ENCODE assay signal across 21 cellular contexts in the genomic region with DNA sequence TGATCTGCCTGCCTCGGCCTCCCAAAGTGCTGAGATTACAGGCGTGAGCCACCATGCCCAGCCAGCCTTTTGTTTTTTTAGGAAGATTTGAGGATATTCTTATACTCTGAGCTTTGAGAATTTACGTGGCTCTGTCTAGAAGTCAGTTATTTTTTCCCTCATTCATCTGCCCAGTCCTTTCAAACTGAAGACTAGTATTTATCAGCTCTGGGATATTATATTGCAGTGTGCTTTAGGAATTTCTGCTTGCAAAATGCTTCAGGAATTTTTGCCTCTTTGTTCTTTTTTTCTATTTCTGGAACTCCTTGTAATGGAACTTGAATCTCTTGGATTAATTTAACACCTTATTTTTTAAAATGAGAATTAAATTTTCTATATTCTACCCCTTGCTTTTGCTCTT. TPM values are rescaled to one million over a fixed set of nuclear protein-coding genes. Genes with fewer than 3 reads are reported as not detected.
A peak's percentile ranks its signal among the peaks of the same experiment; 100 is the strongest.
DNase-seq lines count a peak whose midpoint lies in the region; ATAC-seq and TF ChIP-seq lines count a peak whose summit lies in the region.
"Had no signal": no experiment of that assay in that cellular context is flagged by ENCODE, and none has a peak within 500 bp of the region (broad histone marks: within the 10 kb centered on the region; RNA-seq: fewer than 3 reads in every experiment).

No MANE protein-coding gene starts in this region.

- intact Hi-C loops in A673 (cut with micrococcal nuclease; ENCODE audit: unreplicated experiment) (no loop called here), sciatic nerve (cut with DNase I) (no loop called here)

- peaks cover 43% of the 10 kb centered on the region for H3K4me1 ChIP-seq in A673 (ENCODE audit: insufficient read depth, low read length, poor library complexity, severe bottlenecking)

- no peaks in the 10 kb centered on the region for H3K36me3 ChIP-seq in A673 (ENCODE audit: insufficient read depth, low read length, poor library complexity, severe bottlenecking)
- H3K36me3 ChIP-seq: brain microvascular endothelial cell, left lung had no signal

- CTCF ChIA-PET in A673 (lab: Charles Lee) = no interaction called here
- CTCF ChIA-PET in RWPE1 (lab: Yijun Ruan, JAX) = interaction anchor here (0.7 kb wide), 2 partner anchors 14 to 807 kb away, joined by 3 to 5 read pairs; no protein-coding TSS in a partner anchor

- no peak for DNase-seq in A673 (ENCODE audit: low spot score)
- no peak for DNase-seq in RWPE1 (ENCODE audit: low spot score)
- DNase-seq in fibroblast of the aortic adventitia (ENCODE audit: low read depth) = peak; percentile 57
- no peak for DNase-seq in sciatic nerve (ENCODE audit: low spot score)
- DNase-seq in NCI-H82 treated with DMSO at 0.1 percent for 48 hours (lab: John Stamatoyannopoulos, UW; ENCODE audit: unreplicated experiment) = no peak
- DNase-seq in iPS-NIHi7 (ENCODE audit: extremely low spot score) = no peak
- no peak for DNase-seq in AG08396 (ENCODE audit: low spot score)
- DNase-seq: activated CD4-positive, alpha-beta memory T cell treated with anti-CD3 and anti-CD28 coated beads for 36 hours; activated effector memory CD4-positive, alpha-beta T cell treated with Interleukin-2 at 50 U/mL for 16 hours; brain microvascular endothelial cell; CD4-positive, CD25-positive, alpha-beta regulatory T cell; DMS 273 treated with DMSO at 0.1 percent for 48 hours; H7; head of caudate nucleus; left lung; NCI-H2107; NK-92 treated with Interleukin-12 subunit alpha and Interleukin-12 subunit beta, amount 100 ng/mL, for 24 hours; stimulated activated CD4-positive, alpha-beta T cell treated with anti-CD3 and anti-CD28 coated beads, Interleukin-15, amount 100 ng/mL, for 24 hours; stimulated activated CD8-positive, alpha-beta memory T cell treated with anti-CD3 and anti-CD28 coated beads, Interleukin-4, amount 100 ng/mL, for 48 hours; T1000 had no signal

- peak overlapping the region; percentile 15 for H3K27ac ChIP-seq in A673 (ENCODE audit: low read depth, low read length, poor library complexity, severe bottlenecking)
- peak overlapping the region; percentile 49; the same call in 1 of the 2 replicates for H3K27ac ChIP-seq in RWPE1
- H3K27ac ChIP-seq: brain microvascular endothelial cell, HL-60 had no signal

- BruUV-seq in A673 (replicated peaks; lab: Mats Ljungman, UMichigan) = no TSS peak

- ATAC-seq in sciatic nerve = peak; percentile 59

- H3K4me3 ChIP-seq in A673 (ENCODE audit: low read depth, low read length, poor library complexity, severe bottlenecking) (no peak overlapping the region), fibroblast of the aortic adventitia (ENCODE audit: low read depth, low read length) (no peak overlapping the region)
- H3K4me3 ChIP-seq: left lung had no signal

- POLR2A ChIA-PET in A673 (lab: Charles Lee; ENCODE audit: low non-redundant PET) = no interaction called here
- POLR2A ChIA-PET in RWPE1 (lab: Yijun Ruan, JAX; ENCODE audit: low non-redundant PET) = no interaction called here

- no peaks in the 10 kb centered on the region for H3K9me3 ChIP-seq in A673 (ENCODE audit: low read depth, low read length, poor library complexity, severe bottlenecking)
- H3K9me3 ChIP-seq: left lung had no signal

- TF ChIP-seq CTCF in A673 (conservative IDR thresholded peaks at IDR 0.05; ENCODE audit: low read depth, low read length) = no peak
- TF ChIP-seq CTCF in RWPE1 (conservative IDR thresholded peaks at IDR 0.05; ENCODE audit: low read depth) = no peak
- TF ChIP-seq CTCF in fibroblast of the aortic adventitia (IDR thresholded peaks at IDR 0.05; ENCODE audit: insufficient read depth, low read length) = no peak

- H3K27me3 ChIP-seq in A673 (replicated peaks; ENCODE audit: insufficient read depth, low read depth, low read length, poor library complexity) = no peaks in the 10 kb centered on the region
- H3K27me3 ChIP-seq: brain microvascular endothelial cell, left lung had no signal

RNA-seq across cellular contexts. Expression of a gene that starts 22.6 kb away (rescaled TPM):
- total RNA-seq in A673 (2021) (155 and 163 TPM in 2 replicates), fibroblast of the aortic adventitia (ENCODE audit: low replicate concordance) (88.5 and 94.0 TPM in 2 replicates), sciatic nerve (70.5 TPM)
